In genomic region chr9:77848897-77849296, GRCh38 we compare ENCODE assay signal across 11 cellular contexts.
DNase-seq lines count a peak whose midpoint lies in the region; ATAC-seq, FAIRE-seq and TF ChIP-seq lines count a peak whose summit lies in the region.
"Had no signal": no experiment of that assay in that cellular context is flagged by ENCODE, and none has a peak within 500 bp of the region (broad histone marks: within the 10 kb centered on the region; RNA-seq: fewer than 3 reads in every experiment).

No MANE protein-coding gene starts in this region.

- peak; percentile 9 for DNase-seq in HK-2 (ENCODE audit: unreplicated experiment)
- DNase-seq in body of pancreas: peak; percentile 24 to 68 (median 38)
- DNase-seq in kidney: peak; percentile 82
- no peak for DNase-seq in DMS53 (lab: John Stamatoyannopoulos, UW)
- no peak for DNase-seq in GM20000 (ENCODE audit: low spot score)
- DNase-seq in testis: no peak
- DNase-seq: activated CD4-positive, alpha-beta T cell treated with anti-CD3 and anti-CD28 coated beads for 36 hours; Karpas-422 had no signal

- no peak for TF ChIP-seq CTCF in body of pancreas (IDR thresholded peaks at IDR 0.05)
- TF ChIP-seq CTCF in kidney (IDR thresholded peaks at IDR 0.05; ENCODE audit: borderline replicate concordance, extremely low read depth, insufficient read depth): no peak
- TF ChIP-seq CTCF in GM20000 (IDR thresholded peaks at IDR 0.05; ENCODE audit: extremely low read depth, missing control alignments): no peak
- no peak for TF ChIP-seq CTCF in testis (IDR thresholded peaks at IDR 0.05)

- no peak for FAIRE-seq in kidney (lab: Jason Lieb, UNC)

- ATAC-seq in body of pancreas (peak; percentile 63), GM18867 (IDR thresholded peaks at IDR 0.05; ENCODE audit: unreplicated experiment) (no peak)
- ATAC-seq: activated CD4-positive, alpha-beta T cell treated with anti-CD3 and anti-CD28 coated beads for 36 hours; stimulated activated memory B cell treated with anti-CD40 and anti-IgM and Interleukin-4, amounts not matched to agents 10 μg/mL and 1 μg/mL and 100 μg/mL, for 72 hours had no signal

- no peaks in the 10 kb centered on the region for H3K27me3 ChIP-seq in body of pancreas
- H3K27me3 ChIP-seq in subcutaneous abdominal adipose tissue (ENCODE audit: control insufficient read depth in 5 of 5, insufficient read depth in 4 of 5, low read length in 5 of 5): no peaks in the 10 kb centered on the region
- no peaks in the 10 kb centered on the region for H3K27me3 ChIP-seq in testis

- H3K9me3 ChIP-seq in body of pancreas (no peaks in the 10 kb centered on the region), kidney (ENCODE audit: control insufficient read depth in 1 of 2, low read length in 2 of 2) (no peaks in the 10 kb centered on the region), subcutaneous abdominal adipose tissue (ENCODE audit: control insufficient read depth in 5 of 5, low read length in 5 of 5) (no peaks in the 10 kb centered on the region), testis (no peaks in the 10 kb centered on the region)

- H3K4me3 ChIP-seq in body of pancreas (no peak overlapping the region), kidney (ENCODE audit: low read length in 2 of 2) (no peak overlapping the region), subcutaneous abdominal adipose tissue (ENCODE audit: low read depth in 1 of 5, low read length in 5 of 5) (no peak overlapping the region), testis (no peak overlapping the region)

- 77% methylated on average over 6 of the region's 6 CpGs for WGBS in body of pancreas, 2 donors
- 63 to 82% methylated on average over 6 of the region's 6 CpGs for WGBS in testis, 2 donors

- H3K4me1 ChIP-seq in body of pancreas (peaks cover 21% of the 10 kb centered on the region), kidney (ENCODE audit: control insufficient read depth in 1 of 2, insufficient read depth in 1 of 2, low read depth in 1 of 2, low read length in 2 of 2) (peaks cover 17 to 20% of the 10 kb centered on the region in 2 donors), subcutaneous abdominal adipose tissue (ENCODE audit: control insufficient read depth in 5 of 5, insufficient read depth in 5 of 5, low read length in 5 of 5) (peaks cover 0 to 53% (median 39%) of the 10 kb centered on the region in 5 donors), testis (peaks cover 12% of the 10 kb centered on the region)

- intact Hi-C loops in body of pancreas (cut with DNase I): no loop called here
- intact Hi-C loops in kidney (cut with DNase I): no loop called here
- intact Hi-C loops in testis (cut with DNase I; ENCODE audit: low total_unique reads): no loop called here

- no peak overlapping the region for H3K9ac ChIP-seq in kidney (ENCODE audit: low read length in 2 of 2)
- H3K9ac ChIP-seq in subcutaneous abdominal adipose tissue (ENCODE audit: low read length in 5 of 5): peak overlapping the region in 2 of 5 donors; percentile 26 to 36

- TF ChIP-seq POLR2A in body of pancreas (IDR thresholded peaks at IDR 0.05) (no peak), testis (IDR thresholded peaks at IDR 0.05) (no peak)

- H3K36me3 ChIP-seq in body of pancreas (replicated peaks in 1 of 2; ENCODE audit: insufficient read depth in 1 of 2, low read depth in 2 of 2) (no peaks in the 10 kb centered on the region), kidney (ENCODE audit: control insufficient read depth in 1 of 2, insufficient read depth in 2 of 2, low read length in 2 of 2) (no peaks in the 10 kb centered on the region), subcutaneous abdominal adipose tissue (ENCODE audit: control insufficient read depth in 5 of 5, insufficient read depth in 5 of 5, low read length in 5 of 5) (no peaks in the 10 kb centered on the region), testis (ENCODE audit: low read depth, missing control alignments) (no peaks in the 10 kb centered on the region)

- peak overlapping the region in 1 of 4 donors; percentile 18 for H3K27ac ChIP-seq in body of pancreas
- peak overlapping the region in 1 of 2 donors; percentile 76 for H3K27ac ChIP-seq in kidney (ENCODE audit: low read depth in 2 of 2, low read length in 2 of 2)
- H3K27ac ChIP-seq in subcutaneous abdominal adipose tissue (ENCODE audit: low read depth, low read length): peak overlapping the region; percentile 79
- no peak overlapping the region for H3K27ac ChIP-seq in testis

Comparison
In these comparisons a context has a peak if more than half of its experiments do, and no peak if none do; other contexts are left out.
1. DNase-seq: peak in HK-2 (single experiment), body of pancreas (4 of 4) and kidney (single experiment); none in DMS53 (single experiment), GM20000 (single experiment) and testis (single experiment).